2 cellular contexts compared by ENCODE assay signal in genomic region chr3:21599890-21600289, GRCh38.
TF ChIP-seq lines count a peak whose summit lies in the region.

No MANE protein-coding gene starts in this region.

TF ChIP-seq in GM23338, 12 proteins besides CTCF, POLR2A, EP300 and RAD21:
- no peak for TF ChIP-seq EZH2 (IDR thresholded peaks at IDR 0.05; ENCODE audit: low read depth, unreplicated experiment)
TF ChIP-seq in GM23338: peak in this region for 0.

TF ChIP-seq in H1, 55 proteins besides CTCF, POLR2A, EP300 and RAD21:
- TF ChIP-seq ASH2L (IDR thresholded peaks at IDR 0.05; ENCODE audit: low read length) (no peak), SAP30 (IDR thresholded peaks at IDR 0.05; ENCODE audit: insufficient read depth, insufficient replicate concordance, low read length) (no peak), SIN3A (conservative IDR thresholded peaks at IDR 0.05 in 1 of 2, IDR thresholded peaks at IDR 0.05 in 1 of 2; ENCODE audit: low read depth in 1 of 2, low read length in 2 of 2) (no peak), POLR2AphosphoS5 (IDR thresholded peaks at IDR 0.05; ENCODE audit: low read depth, low read length) (no peak), YY1 (IDR thresholded peaks at IDR 0.05; ENCODE audit: low read depth, low read length) (peak; percentile 46; the same call in 1 of the 2 replicates), RXRA (IDR thresholded peaks at IDR 0.05; ENCODE audit: insufficient read depth, low read depth, low read length) (no peak), HDAC6 (IDR thresholded peaks at IDR 0.05; ENCODE audit: low read depth, low read length) (no peak), SIRT6 (IDR thresholded peaks at IDR 0.05; ENCODE audit: low read length) (no peak), POU5F1 (IDR thresholded peaks at IDR 0.05; ENCODE audit: low read depth, low read length) (0 out of 2 replicates have a peak, but pooled peaks have one; percentile 46), ZNF274 (IDR thresholded peaks at IDR 0.05; ENCODE audit: borderline replicate concordance, extremely low read depth, low read length) (no peak), TAF7 (optimal IDR thresholded peaks at IDR 0.05; ENCODE audit: borderline replicate concordance, low read depth, low read length) (no peak), TEAD4 (IDR thresholded peaks at IDR 0.05; ENCODE audit: low read depth, low read length) (0 out of 2 replicates have a peak, but pooled peaks have one; percentile 25), CHD2 (IDR thresholded peaks at IDR 0.05; ENCODE audit: low read length) (no peak), BRCA1 (IDR thresholded peaks at IDR 0.05; ENCODE audit: low read depth, low read length) (no peak), SRF (IDR thresholded peaks at IDR 0.05; ENCODE audit: low read depth, low read length) (peak; percentile 59; the same call in 1 of the 2 replicates), ATF3 (IDR thresholded peaks at IDR 0.05; ENCODE audit: insufficient read depth, low read depth, low read length) (no peak)
- TF ChIP-seq, protein P1, sequence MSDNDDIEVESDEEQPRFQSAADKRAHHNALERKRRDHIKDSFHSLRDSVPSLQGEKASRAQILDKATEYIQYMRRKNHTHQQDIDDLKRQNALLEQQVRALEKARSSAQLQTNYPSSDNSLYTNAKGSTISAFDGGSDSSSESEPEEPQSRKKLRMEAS (IDR thresholded peaks at IDR 0.05) = no peak
